In the genomic region with DNA sequence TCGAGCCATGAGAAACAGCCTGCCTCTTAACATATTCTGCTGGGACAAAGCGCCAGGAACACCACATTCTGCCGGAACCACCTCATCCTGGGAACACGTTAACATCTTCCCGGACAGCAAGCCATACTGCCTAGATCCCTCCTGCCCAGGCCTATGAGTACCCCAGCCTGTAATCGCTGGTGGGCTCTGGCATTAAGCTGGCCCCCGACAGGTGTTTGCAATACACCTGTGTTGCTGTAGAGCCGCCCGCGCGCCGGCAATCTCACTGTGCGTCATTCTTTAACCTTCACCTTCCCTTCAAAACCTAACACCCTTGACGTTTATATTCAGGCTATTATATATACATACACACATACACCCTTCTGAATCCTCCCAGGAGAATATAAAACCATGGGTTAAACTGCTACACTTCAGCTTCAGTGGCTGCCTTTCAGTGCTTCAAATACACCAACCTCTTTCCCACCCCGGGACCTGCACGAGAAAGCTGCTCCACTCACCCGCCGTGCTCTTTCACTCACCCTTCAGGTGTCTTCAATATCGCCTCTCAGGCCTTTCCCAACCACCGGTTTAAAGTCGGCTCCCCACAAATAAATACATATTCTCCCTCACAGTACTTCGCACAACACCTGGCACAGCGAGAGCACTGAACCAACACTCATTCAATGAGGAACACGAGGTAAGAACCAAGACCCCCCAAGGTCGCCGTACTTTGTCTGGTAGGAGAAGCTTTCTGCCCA, we compare ENCODE assay signal across 8 cellular contexts. TPM values are rescaled to one million over a fixed set of nuclear protein-coding genes. Genes with fewer than 3 reads are reported as not detected.
A peak's percentile ranks its signal among the peaks of the same experiment; 100 is the strongest.
DNase-seq lines count a peak whose midpoint lies in the region; ATAC-seq, FAIRE-seq and TF ChIP-seq lines count a peak whose summit lies in the region.

No MANE protein-coding gene starts in this region.

- TF ChIP-seq CTCF in K562 (IDR thresholded peaks at IDR 0.05 in 2 of 3, conservative IDR thresholded peaks at IDR 0.05 in 1 of 3; ENCODE audit: insufficient read depth in 2 of 3, low read depth in 1 of 3, low read length in 3 of 3) (no peak), lung (IDR thresholded peaks at IDR 0.05; ENCODE audit: control extremely low read depth, extremely low read depth) (no peak), vagina (IDR thresholded peaks at IDR 0.05) (no peak)

- WGBS in K562 (ENCODE audit: insufficient coverage, low coverage, missing lambda C conversion rate), result 45% methylated on average over 26 of the region's 26 CpGs
- WGBS in lung, 2 donors, result 38 to 44% methylated on average over 25 to 26 of the region's 26 CpGs

- ATAC-seq in left cardiac atrium (no peak), left ventricle myocardium superior (no peak), K562 (no peak), lung (ENCODE audit: insufficient read depth, low FRiP score) (no peak), HG03521 (IDR thresholded peaks at IDR 0.05; ENCODE audit: unreplicated experiment) (no peak)

- TF ChIP-seq EP300 in K562 (IDR thresholded peaks at IDR 0.05; ENCODE audit: low read length), result no peak

- TF ChIP-seq RAD21 in K562 (CRISPR knock-in tag; conservative IDR thresholded peaks at IDR 0.05 in 1 of 2, IDR thresholded peaks at IDR 0.05 in 1 of 2), result no peak

- peak overlapping the region; percentile 89; the same call in 1 of the 2 replicates for H2AFZ ChIP-seq in K562 (ENCODE audit: low read depth, low read length)

- H4K20me1 ChIP-seq in K562 (replicated peaks; ENCODE audit: control insufficient read depth, insufficient read depth, low read length), result no peaks in the 10 kb centered on the region

- 0 out of 3 replicates have a peak, but pooled peaks cover 3% of the 10 kb centered on the region for H3K36me3 ChIP-seq in K562 (ENCODE audit: control insufficient read depth, insufficient read depth, low read length)
- H3K36me3 ChIP-seq in lung (ENCODE audit: control insufficient read depth in 2 of 2, insufficient read depth in 2 of 2, low read length in 2 of 2), result no peaks in the 10 kb centered on the region
- H3K36me3 ChIP-seq in vagina, result no peaks in the 10 kb centered on the region

- BruUV-seq in K562 (replicated peaks; lab: Mats Ljungman, UMichigan), result no TSS peak

- H3K27ac ChIP-seq in K562 (ENCODE audit: extremely low read depth, low read depth, low read length), result no peak overlapping the region
- no peak overlapping the region for H3K27ac ChIP-seq in lung (ENCODE audit: low read depth in 1 of 2, low read length in 1 of 2)
- no peak overlapping the region for H3K27ac ChIP-seq in vagina

- H3K9me3 ChIP-seq in K562 (replicated peaks; ENCODE audit: control insufficient read depth, insufficient read depth, low read depth, low read length) (no peaks in the 10 kb centered on the region), lung (ENCODE audit: control insufficient read depth in 2 of 2, insufficient read depth in 1 of 2, low read length in 1 of 2) (no peaks in the 10 kb centered on the region), vagina (no peaks in the 10 kb centered on the region)

- H3K27me3 ChIP-seq in K562 (ENCODE audit: control insufficient read depth in 2 of 2, insufficient read depth in 2 of 2, low read length in 2 of 2), result peaks cover 7 to 16% of the 10 kb centered on the region in 2 experiments; a peak in 4 of 5 replicates
- no peaks in the 10 kb centered on the region for H3K27me3 ChIP-seq in lung (ENCODE audit: control insufficient read depth, insufficient read depth)
- no peaks in the 10 kb centered on the region for H3K27me3 ChIP-seq in vagina

- H3K4me2 ChIP-seq in K562 (ENCODE audit: insufficient read depth, low read length), result peak overlapping the region; percentile 93

- H3K79me2 ChIP-seq in K562 (ENCODE audit: control insufficient read depth, insufficient read depth, low read length), result peaks cover 7% of the 10 kb centered on the region; the same call in 2 of the 3 replicates

- H3K4me1 ChIP-seq in K562 (replicated peaks in 1 of 2; ENCODE audit: control insufficient read depth in 2 of 2, insufficient read depth in 2 of 2, low read length in 2 of 2) (peaks cover 3 to 19% of the 10 kb centered on the region in 2 experiments; a peak in 4 of 5 replicates), lung (ENCODE audit: control insufficient read depth in 2 of 2, insufficient read depth in 2 of 2, low read length in 2 of 2) (peaks cover 0 to 11% of the 10 kb centered on the region in 2 donors), vagina (peaks cover 41% of the 10 kb centered on the region)

- TF ChIP-seq POLR2A in K562 (conservative IDR thresholded peaks at IDR 0.05) (no peak), vagina (IDR thresholded peaks at IDR 0.05) (no peak)

- H3K4me3 ChIP-seq in K562 (peak overlapping the region; percentile 59; the same call in 1 of the 2 replicates), lung (peak overlapping the region; percentile 77), vagina (peak overlapping the region; percentile 72 to 96)

- FAIRE-seq in K562 (lab: Jason Lieb, UNC), result no peak

- POLR2A ChIA-PET in K562 (lab: Yijun Ruan, JAX), result no interaction called here

- intact Hi-C loops in left cardiac atrium (cut with DNase I), result no loop called here
- intact Hi-C loops in left ventricle myocardium superior (cut with micrococcal nuclease), result no loop called here
- intact Hi-C loops in K562 (cut with micrococcal nuclease), result loop anchor here (5.0 kb wide), 1 partner anchor 217 kb away; no protein-coding TSS in a partner anchor
- intact Hi-C loops in vagina (cut with DNase I), result no loop called here

- CTCF ChIA-PET in K562 (lab: Yijun Ruan, JAX; ENCODE audit: low intra/inter-chr PET ratio), result no interaction called here

- peak overlapping the region in 1 of 2 experiments; percentile 99; a peak in 2 of 4 replicates for H3K9ac ChIP-seq in K562 (ENCODE audit: insufficient read depth in 1 of 2, low read depth in 2 of 2, low read length in 2 of 2)

- in situ Hi-C loops in K562 (cut with MboI), result no loop called here

- DNase-seq in left cardiac atrium (peak; percentile 20), left ventricle myocardium superior (no peak), K562 (ENCODE audit: extremely low read depth in 1 of 4, low spot score in 3 of 4) (peak in 1 of 4 experiments; percentile 11), lung (ENCODE audit: low spot score) (no peak), vagina (ENCODE audit: extremely low spot score in 2 of 2) (no peak), cerebellum (ENCODE audit: low spot score) (no peak)
- DNase-seq in stimulated activated CD4-positive, alpha-beta T cell treated with anti-CD3 and anti-CD28 coated beads, Interleukin-15, amount 100 ng/mL, for 24 hours, result no peak

- no peaks in the 10 kb centered on the region for H3K9me1 ChIP-seq in K562 (ENCODE audit: control insufficient read depth, insufficient read depth, low read length)

TF ChIP-seq in K562, 482 proteins besides CTCF, POLR2A, EP300 and RAD21 (continues in another document):
- TF ChIP-seq OTX1 (CRISPR knock-in tag; IDR thresholded peaks at IDR 0.05) (no peak), MYNN (IDR thresholded peaks at IDR 0.05) (no peak), MYNN (CRISPR knock-in tag; IDR thresholded peaks at IDR 0.05) (no peak), ZNF146 (CRISPR knock-in tag; IDR thresholded peaks at IDR 0.05; ENCODE audit: unreplicated experiment) (no peak)
- TF ChIP-seq, protein P1, sequence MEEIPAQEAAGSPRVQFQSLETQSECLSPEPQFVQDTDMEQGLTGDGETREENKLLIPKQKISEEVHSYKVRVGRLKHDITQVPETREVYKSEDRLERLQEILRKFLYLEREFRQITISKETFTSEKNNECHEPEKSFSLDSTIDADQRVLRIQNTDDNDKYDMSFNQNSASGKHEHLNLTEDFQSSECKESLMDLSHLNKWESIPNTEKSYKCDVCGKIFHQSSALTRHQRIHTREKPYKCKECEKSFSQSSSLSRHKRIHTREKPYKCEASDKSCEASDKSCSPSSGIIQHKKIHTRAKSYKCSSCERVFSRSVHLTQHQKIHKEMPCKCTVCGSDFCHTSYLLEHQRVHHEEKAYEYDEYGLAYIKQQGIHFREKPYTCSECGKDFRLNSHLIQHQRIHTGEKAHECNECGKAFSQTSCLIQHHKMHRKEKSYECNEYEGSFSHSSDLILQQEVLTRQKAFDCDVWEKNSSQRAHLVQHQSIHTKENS (CRISPR knock-in tag; IDR thresholded peaks at IDR 0.05), result no peak

RNA-seq across cellular contexts. Expression of a gene that starts 1.0 kb away (rescaled TPM):
- 10 to 100 TPM; 10.3 to 11.7 TPM for total RNA-seq in left cardiac atrium
- 9.1 TPM for total RNA-seq in left ventricle myocardium superior
- 28.5 and 57.0 TPM in 2 replicates for total RNA-seq in K562 (2011; cell fraction: chromatin; rRNA removed; ENCODE audit: low replicate concordance)
- 34.7 and 37.9 TPM in 2 replicates for total RNA-seq in K562 (2011; cell fraction: nucleolus; rRNA removed)
- total RNA-seq in K562 (2011; cell fraction: nucleoplasm; rRNA removed), result 40.0 and 51.1 TPM in 2 replicates
- 3.1 and 5.2 TPM in 2 replicates for total RNA-seq in K562 (2014; rRNA removed)
- total RNA-seq in K562 (2014; rRNA removed; fragmentation: Illumina TruSeq; extraction: Trizol), result 2.0 and 2.3 TPM in 2 replicates
- 2.8 and 3.7 TPM in 2 replicates for total RNA-seq in K562 (2015; rRNA removed; fragmentation: Illumina TruSeq; extraction: Trizol)
- 7.1 and 7.3 TPM in 2 replicates for total RNA-seq in K562 (2021)
- 7.9 and 8.2 TPM in 2 replicates for polyA plus RNA-seq in K562 (2011; rRNA removed)
- 6.6 and 8.3 TPM in 2 replicates for polyA plus RNA-seq in K562 (2011; cell fraction: cytosol; rRNA removed)
- 11.9 and 21.5 TPM in 2 replicates for polyA plus RNA-seq in K562 (2011; cell fraction: nucleus; rRNA removed)
- 7.7 and 9.4 TPM in 2 replicates for polyA plus RNA-seq in K562 (2012)
- 4.3 and 5.0 TPM in 2 replicates for polyA plus RNA-seq in K562 (2014; fragmentation: Illumina TruSeq; extraction: Trizol)
- 1 to 10 TPM; 1.2 to 3.2 TPM for polyA plus RNA-seq in K562 (2014; fragmentation: Nextera tagmentation; extraction: Ambion mirVana)
- 3.8 and 5.6 TPM in 2 replicates for polyA plus RNA-seq in K562 (2014; rRNA removed)
- polyA minus RNA-seq in K562 (2011; rRNA and poly(A)+ RNA removed), result 5.5 and 6.0 TPM in 2 replicates
- polyA minus RNA-seq in K562 (2011; cell fraction: cytosol; rRNA and poly(A)+ RNA removed), result 2.5 and 3.7 TPM in 2 replicates
- 8.9 and 14.3 TPM in 2 replicates for polyA minus RNA-seq in K562 (2011; cell fraction: nucleus; rRNA and poly(A)+ RNA removed)
- total RNA-seq in lung, result 10 to 100 TPM; 21.7 to 28.8 TPM
- polyA plus RNA-seq in lung, result 10 to 100 TPM; 11.8 to 23.0 TPM
- 11.8 TPM for total RNA-seq in vagina
- 23.6 TPM for total RNA-seq in cerebellum
